Comparison of ENCODE assay signal across 9 cellular contexts in genomic region chrX:151759041-151759440, GRCh38. TPM values are rescaled to one million over a fixed set of nuclear protein-coding genes. Genes with fewer than 3 reads are reported as not detected.
"Had no signal": no experiment of that assay in that cellular context is flagged by ENCODE, and none has a peak within 500 bp of the region (broad histone marks: within the 10 kb centered on the region; RNA-seq: fewer than 3 reads in every experiment).

No MANE protein-coding gene starts in this region.

- H3K4me3 ChIP-seq: GM12878 had no signal

- FAIRE-seq: G401.6, GM12878, GM12891, GM12892, GM18507, GM19239 had no signal

- DNase-seq: GDM1, GF-D8 had no signal

RNA-seq across cellular contexts. Expression of gene CNGA2, which starts 24.5 kb away (rescaled TPM):
- total RNA-seq: G401, GM12878 had no signal

RNA-seq across cellular contexts. Expression of gene FATE1, which starts 43.2 kb away (rescaled TPM):
- total RNA-seq: G401, GM12878 had no signal
